ENCODE assay signal across 15 cellular contexts in genomic region chr5:95304706-95305105, GRCh38. TPM values are rescaled to one million over a fixed set of nuclear protein-coding genes. Genes with fewer than 3 reads are reported as not detected.
A peak's percentile ranks its signal among the peaks of the same experiment; 100 is the strongest.
DNase-seq lines count a peak whose midpoint lies in the region; ATAC-seq and TF ChIP-seq lines count a peak whose summit lies in the region.
"Had no signal": no experiment of that assay in that cellular context is flagged by ENCODE, and none has a peak within 500 bp of the region (broad histone marks: within the 10 kb centered on the region; RNA-seq: fewer than 3 reads in every experiment).

No MANE protein-coding gene starts in this region.

- no peaks in the 10 kb centered on the region for H3K36me3 Mint-ChIP-seq in nephron progenitor cell (ENCODE audit: low read depth)
- H3K36me3 Mint-ChIP-seq: CD14-positive monocyte; CD4-positive, alpha-beta memory T cell had no signal

- H3K9me3 ChIP-seq in prostate gland, result no peaks in the 10 kb centered on the region
- H3K9me3 ChIP-seq: BLaER1 had no signal

- H3K4me3 ChIP-seq in LNCaP clone FGC (ENCODE audit: low read depth, low read length), result no peak overlapping the region
- H3K4me3 ChIP-seq in prostate gland, result no peak overlapping the region
- H3K4me3 ChIP-seq: BLaER1, GM23338 had no signal

- no peak overlapping the region for H3K4me3 Mint-ChIP-seq in nephron progenitor cell
- H3K4me3 Mint-ChIP-seq: CD14-positive monocyte; CD4-positive, alpha-beta memory T cell; GM23338 had no signal

- TF ChIP-seq POLR2A in prostate gland (IDR thresholded peaks at IDR 0.05), result no peak

- H3K27me3 ChIP-seq in prostate gland (replicated peaks; ENCODE audit: insufficient read depth), result no peaks in the 10 kb centered on the region
- H3K27me3 ChIP-seq: BLaER1 had no signal

- H3K9me3 Mint-ChIP-seq in nephron progenitor cell, result no peaks in the 10 kb centered on the region
- H3K9me3 Mint-ChIP-seq: GM23338 had no signal

- no peak for ATAC-seq in HG03280 (IDR thresholded peaks at IDR 0.05; ENCODE audit: unreplicated experiment)
- ATAC-seq: GM23338 had no signal

- no peaks in the 10 kb centered on the region for H3K36me3 ChIP-seq in prostate gland
- H3K36me3 ChIP-seq: BLaER1 had no signal

- peak overlapping the region; percentile 93 for H3K27ac ChIP-seq in VCaP
- no peak overlapping the region for H3K27ac ChIP-seq in prostate gland
- H3K27ac ChIP-seq: BLaER1, HL-60 had no signal

- intact Hi-C loops in prostate gland (cut with DNase I), result no loop called here

- TF ChIP-seq CTCF in LNCaP clone FGC (IDR thresholded peaks at IDR 0.05; ENCODE audit: control insufficient read depth, extremely low read depth, insufficient read depth), result no peak
- no peak for TF ChIP-seq CTCF in VCaP (conservative IDR thresholded peaks at IDR 0.05)
- no peak for TF ChIP-seq CTCF in prostate gland (IDR thresholded peaks at IDR 0.05)
- TF ChIP-seq CTCF in nephron progenitor cell (IDR thresholded peaks at IDR 0.05), result no peak

- peaks cover 19% of the 10 kb centered on the region for H3K4me1 Mint-ChIP-seq in nephron progenitor cell
- H3K4me1 Mint-ChIP-seq: CD14-positive monocyte; CD4-positive, alpha-beta memory T cell had no signal

- 49% methylated on average over 2 of the region's 2 CpGs for WGBS in prostate gland

- DNase-seq in DMS53 (lab: John Stamatoyannopoulos, UW) (peak; percentile 82), LNCaP clone FGC (ENCODE audit: low read depth) (peak; percentile 96), prostate gland (ENCODE audit: low spot score) (peak; percentile 11), nephron progenitor cell (no peak), germinal center (ENCODE audit: low spot score) (no peak)
- DNase-seq: 8988T; CD4-positive, alpha-beta memory T cell; HCEC 1CT; IMR-90 had no signal

- peaks cover 4% of the 10 kb centered on the region for H3K4me1 ChIP-seq in prostate gland (replicated peaks)
- H3K4me1 ChIP-seq: BLaER1 had no signal

- H3K27me3 Mint-ChIP-seq in nephron progenitor cell (ENCODE audit: low read depth, poor library complexity), result peaks cover 18% of the 10 kb centered on the region

- H3K27ac Mint-ChIP-seq in nephron progenitor cell, result no peak overlapping the region
- H3K27ac Mint-ChIP-seq: CD14-positive monocyte; CD4-positive, alpha-beta memory T cell; GM23338 had no signal

RNA-seq across cellular contexts. Expression of gene MCTP1, which starts 19.8 kb away (rescaled TPM):
- 1 to 10 TPM; 3.3 to 5.0 TPM for total RNA-seq in prostate gland
- total RNA-seq: IMR-90 had no signal

Comparison
In these comparisons a context has a peak if more than half of its experiments do, and no peak if none do; other contexts are left out.
1. DNase-seq: peak in DMS53 (single experiment), LNCaP clone FGC (single experiment) and prostate gland (single experiment); none in nephron progenitor cell (single experiment) and germinal center (single experiment).